ENCODE assay signal across 8 cellular contexts in the genomic region with DNA sequence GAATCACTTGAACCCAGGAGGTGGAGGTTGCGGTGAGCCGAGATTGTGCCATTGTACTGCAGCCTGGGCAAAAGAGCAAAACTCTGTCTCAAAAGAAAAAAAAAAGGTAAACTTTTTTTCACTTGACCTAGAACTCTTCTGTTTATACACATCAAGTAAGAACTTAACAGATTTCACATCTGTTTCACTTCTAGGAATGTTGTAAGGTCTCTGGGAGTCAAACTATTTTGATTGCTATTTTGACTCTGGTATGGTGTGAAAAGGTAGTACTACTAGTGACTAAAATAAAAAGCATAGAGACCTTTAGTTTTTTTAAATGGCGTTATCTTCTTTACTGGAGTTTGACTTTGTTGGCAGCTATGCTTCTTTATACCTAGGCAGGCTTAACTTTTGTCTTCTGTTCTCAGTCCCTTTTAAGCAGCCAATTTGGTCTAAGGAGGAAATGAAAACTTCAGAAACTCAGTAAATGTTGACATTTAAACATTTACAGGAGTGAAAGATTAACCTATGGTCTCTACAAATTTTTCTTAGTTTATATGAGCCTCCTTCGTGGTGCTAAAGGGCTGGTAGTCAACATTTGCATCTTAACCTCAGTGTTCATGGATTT.
A peak's percentile ranks its signal among the peaks of the same experiment; 100 is the strongest.
DNase-seq lines count a peak whose midpoint lies in the region; ATAC-seq, FAIRE-seq and TF ChIP-seq lines count a peak whose summit lies in the region.
"Not testable (repeated sequence)": the region's sequence is repeated elsewhere in the genome, so short reads cannot be mapped to it uniquely, and the experiment has no call there.

No MANE protein-coding gene starts in this region.

- peaks cover 13 to 27% (median 20%) of the 10 kb centered on the region in 4 donors for H3K4me1 Mint-ChIP-seq in CD4-positive, alpha-beta memory T cell
- H3K4me1 Mint-ChIP-seq in activated CD8-positive, alpha-beta T cell treated with anti-CD3 and anti-CD28 coated beads for 36 hours (ENCODE audit: low read depth), result peaks cover 23% of the 10 kb centered on the region
- peaks cover 10 to 29% of the 10 kb centered on the region in 2 donors for H3K4me1 Mint-ChIP-seq in effector memory CD8-positive, alpha-beta T cell (ENCODE audit: low read depth in 2 of 2)

- not testable (repeated sequence) for H3K36me3 ChIP-seq in CD4-positive, alpha-beta memory T cell (ENCODE audit: insufficient read depth, low read length); left lung

- not testable (repeated sequence) for H3K4me3 Mint-ChIP-seq in CD4-positive, alpha-beta memory T cell; activated CD8-positive, alpha-beta T cell treated with anti-CD3 and anti-CD28 coated beads for 36 hours; effector memory CD8-positive, alpha-beta T cell

- H3K9me3 ChIP-seq in CD4-positive, alpha-beta memory T cell (ENCODE audit: control insufficient read depth in 1 of 2, low read length in 2 of 2); left lung: not testable (repeated sequence)

- intact Hi-C loops in CD4-positive, alpha-beta memory T cell (cut with micrococcal nuclease); activated CD8-positive, alpha-beta T cell treated with anti-CD3 and anti-CD28 coated beads for 36 hours (cut with micrococcal nuclease); left lung (cut with DNase I): not testable (repeated sequence)

- H3K4me3 ChIP-seq in CD4-positive, alpha-beta memory T cell (ENCODE audit: low read length in 2 of 2); left lung: not testable (repeated sequence)

- H3K27me3 Mint-ChIP-seq in CD4-positive, alpha-beta memory T cell; activated CD8-positive, alpha-beta T cell treated with anti-CD3 and anti-CD28 coated beads for 36 hours; effector memory CD8-positive, alpha-beta T cell: not testable (repeated sequence)

- ATAC-seq in GM21619 (IDR thresholded peaks at IDR 0.05; ENCODE audit: unreplicated experiment), result peak; percentile 79
- peak; percentile 74 for ATAC-seq in HG03135 (IDR thresholded peaks at IDR 0.05; ENCODE audit: unreplicated experiment)
- not testable (repeated sequence) for ATAC-seq in activated CD8-positive, alpha-beta T cell treated with anti-CD3 and anti-CD28 coated beads for 36 hours; effector memory CD8-positive, alpha-beta T cell (replicated peaks)
- peak; percentile 28 for ATAC-seq in left lung

- not testable (repeated sequence) for H3K9me3 Mint-ChIP-seq in CD4-positive, alpha-beta memory T cell; activated CD8-positive, alpha-beta T cell treated with anti-CD3 and anti-CD28 coated beads for 36 hours; effector memory CD8-positive, alpha-beta T cell

- peak overlapping the region in 4 of 7 donors; percentile 10 to 91 (median 46) for H3K27ac Mint-ChIP-seq in CD4-positive, alpha-beta memory T cell
- H3K27ac Mint-ChIP-seq in activated CD8-positive, alpha-beta T cell treated with anti-CD3 and anti-CD28 coated beads for 36 hours, result peak overlapping the region; percentile 42
- H3K27ac Mint-ChIP-seq in effector memory CD8-positive, alpha-beta T cell, result peak overlapping the region; percentile 64 to 66

- H3K4me1 ChIP-seq in CD4-positive, alpha-beta memory T cell (ENCODE audit: insufficient read depth, low read length); left lung: not testable (repeated sequence)

- not testable (repeated sequence) for H3K27ac ChIP-seq in CD4-positive, alpha-beta memory T cell (ENCODE audit: low read depth, low read length); left lung

- FAIRE-seq in GM19239 (lab: Jason Lieb, UNC), result peak; percentile 88

- POLR2A ChIA-PET in CD4-positive, alpha-beta memory T cell (lab: Charles Lee; ENCODE audit: partially characterized antibody); activated CD8-positive, alpha-beta T cell treated with anti-CD3 and anti-CD28 coated beads for 36 hours (lab: Charles Lee): not testable (repeated sequence)

- H3K36me3 Mint-ChIP-seq in CD4-positive, alpha-beta memory T cell, result peaks cover 5 to 32% of the 10 kb centered on the region in 2 donors
- H3K36me3 Mint-ChIP-seq in activated CD8-positive, alpha-beta T cell treated with anti-CD3 and anti-CD28 coated beads for 36 hours (ENCODE audit: low read depth), result not testable (repeated sequence)
- peaks cover 31% of the 10 kb centered on the region for H3K36me3 Mint-ChIP-seq in effector memory CD8-positive, alpha-beta T cell (ENCODE audit: insufficient read depth)

- CTCF ChIA-PET in CD4-positive, alpha-beta memory T cell (lab: Charles Lee; ENCODE audit: partially characterized antibody); activated CD8-positive, alpha-beta T cell treated with anti-CD3 and anti-CD28 coated beads for 36 hours (lab: Charles Lee): not testable (repeated sequence)

- not testable (repeated sequence) for DNase-seq in CD4-positive, alpha-beta memory T cell; activated CD8-positive, alpha-beta T cell treated with anti-CD3 and anti-CD28 coated beads for 36 hours; effector memory CD8-positive, alpha-beta T cell; left lung
- peak; percentile 6 for DNase-seq in GM19239 (ENCODE audit: insufficient read length, low spot score)
- DNase-seq in renal cortical epithelial cell (ENCODE audit: low read depth), result peak; percentile 44

- H3K27me3 ChIP-seq in CD4-positive, alpha-beta memory T cell (ENCODE audit: insufficient read depth, low read length); left lung: not testable (repeated sequence)

- TF ChIP-seq CTCF in activated CD8-positive, alpha-beta T cell treated with anti-CD3 and anti-CD28 coated beads for 36 hours (IDR thresholded peaks at IDR 0.05); left lung (IDR thresholded peaks at IDR 0.05): not testable (repeated sequence)
